Comparison of ENCODE assay signal across 15 cellular contexts in genomic region chr2:38516122-38516521, GRCh38.
A peak's percentile ranks its signal among the peaks of the same experiment; 100 is the strongest.
DNase-seq lines count a peak whose midpoint lies in the region; ATAC-seq and TF ChIP-seq lines count a peak whose summit lies in the region.
"Had no signal": no experiment of that assay in that cellular context is flagged by ENCODE, and none has a peak within 500 bp of the region (broad histone marks: within the 10 kb centered on the region; RNA-seq: fewer than 3 reads in every experiment).

No MANE protein-coding gene starts in this region.

- H3K4me3 ChIP-seq in esophagus muscularis mucosa (peak overlapping the region; percentile 40 to 56 (median 41)), skeletal muscle tissue (ENCODE audit: low read length in 3 of 3) (peak overlapping the region; percentile 1 to 64 (median 54)), foreskin fibroblast (ENCODE audit: low read depth in 1 of 2, low read length in 2 of 2) (no peak overlapping the region)

- no peaks in the 10 kb centered on the region for H3K36me3 Mint-ChIP-seq in mesothelial cell of epicardium
- H3K36me3 Mint-ChIP-seq: activated naive CD4-positive, alpha-beta T cell treated with anti-CD3 and anti-CD28 coated beads, Interleukin-2, amount 50 U/mL, for 72 hours; CD4-positive, alpha-beta memory T cell had no signal

- TF ChIP-seq POLR2A in esophagus muscularis mucosa (IDR thresholded peaks at IDR 0.05; ENCODE audit: low read depth): no peak

- H3K27ac ChIP-seq in esophagus muscularis mucosa (replicated peaks in 1 of 4): peak overlapping the region; percentile 87 to 90 (median 90)
- peak overlapping the region; percentile 95 for H3K27ac ChIP-seq in skeletal muscle tissue (ENCODE audit: low read depth, low read length)

- TF ChIP-seq EP300 in esophagus muscularis mucosa (IDR thresholded peaks at IDR 0.05): no peak

- no peak overlapping the region for H3K4me3 Mint-ChIP-seq in mesothelial cell of epicardium
- H3K4me3 Mint-ChIP-seq: activated CD4-positive, alpha-beta memory T cell treated with anti-CD3 and anti-CD28 coated beads, Interleukin-2, amount 10 ng/mL, durations not matched to agents 7 days and 5 days; CD4-positive, alpha-beta memory T cell had no signal

- H3K27me3 Mint-ChIP-seq in mesothelial cell of epicardium (ENCODE audit: low read depth): peaks cover 2% of the 10 kb centered on the region

- H3K36me3 ChIP-seq in esophagus muscularis mucosa (no peaks in the 10 kb centered on the region), skeletal muscle tissue (ENCODE audit: control insufficient read depth in 3 of 3, insufficient read depth in 3 of 3, low read length in 3 of 3) (no peaks in the 10 kb centered on the region)

- H3K27me3 ChIP-seq in esophagus muscularis mucosa (no peaks in the 10 kb centered on the region), skeletal muscle tissue (ENCODE audit: control insufficient read depth in 3 of 3, insufficient read depth in 3 of 3, low read length in 3 of 3) (no peaks in the 10 kb centered on the region)

- TF ChIP-seq CTCF in esophagus muscularis mucosa (IDR thresholded peaks at IDR 0.05) (no peak), mesothelial cell of epicardium (IDR thresholded peaks at IDR 0.05; ENCODE audit: unreplicated experiment) (no peak), foreskin fibroblast (IDR thresholded peaks at IDR 0.05; ENCODE audit: low read depth, low read length) (no peak)

- H3K9me3 Mint-ChIP-seq in mesothelial cell of epicardium: peaks cover 7% of the 10 kb centered on the region
- H3K9me3 Mint-ChIP-seq: activated CD4-positive, alpha-beta memory T cell treated with anti-CD3 and anti-CD28 coated beads, Interleukin-2, amount 10 ng/mL, durations not matched to agents 7 days and 5 days; activated naive CD4-positive, alpha-beta T cell treated with anti-CD3 and anti-CD28 coated beads, Interleukin-2, amount 50 U/mL, for 72 hours; activated T-helper 2 cell treated with anti-CD3 and anti-CD28 coated beads, Interferon-gamma antibody, Interleukin-2, Interleukin-4, amounts not matched to agents 10 μg/mL and 5 μg/mL and 100 μg/mL, durations not matched to agents 14 hours and 24 hours and 36 hours; CD4-positive, alpha-beta memory T cell had no signal

- no peak for ATAC-seq in GM18861 (IDR thresholded peaks at IDR 0.05; ENCODE audit: unreplicated experiment)
- ATAC-seq: activated naive CD4-positive, alpha-beta T cell treated with anti-CD3 and anti-CD28 coated beads, Interleukin-2, amount 50 U/mL, for 72 hours had no signal

- H3K27ac Mint-ChIP-seq in mesothelial cell of epicardium: peak overlapping the region; percentile 96
- H3K27ac Mint-ChIP-seq: activated CD4-positive, alpha-beta memory T cell treated with anti-CD3 and anti-CD28 coated beads, Interleukin-2, amount 10 ng/mL, durations not matched to agents 7 days and 5 days; activated T-helper 2 cell treated with anti-CD3 and anti-CD28 coated beads, Interferon-gamma antibody, Interleukin-2, Interleukin-4, amounts not matched to agents 10 μg/mL and 5 μg/mL and 100 μg/mL, durations not matched to agents 14 hours and 24 hours and 36 hours; CD4-positive, alpha-beta memory T cell had no signal

- H3K9me3 ChIP-seq in esophagus muscularis mucosa (no peaks in the 10 kb centered on the region), skeletal muscle tissue (ENCODE audit: control insufficient read depth in 3 of 3, low read length in 3 of 3) (no peaks in the 10 kb centered on the region)

- peaks cover 23% of the 10 kb centered on the region for H3K4me1 Mint-ChIP-seq in mesothelial cell of epicardium
- H3K4me1 Mint-ChIP-seq: activated CD4-positive, alpha-beta memory T cell treated with anti-CD3 and anti-CD28 coated beads, Interleukin-2, amount 10 ng/mL, durations not matched to agents 7 days and 5 days; CD4-positive, alpha-beta memory T cell had no signal

- H3K9ac ChIP-seq in skeletal muscle tissue (ENCODE audit: low read depth in 1 of 3, low read length in 3 of 3): peak overlapping the region; percentile 7 to 82 (median 74)

- intact Hi-C loops in esophagus muscularis mucosa (cut with DNase I): loop anchor here (5.0 kb wide), 2 partner anchors 49 to 139 kb away; partner anchors contain the start of gene ATL2

- WGBS in esophagus muscularis mucosa: 65% methylated on average over 3 of the region's 3 CpGs

- H3K4me1 ChIP-seq in esophagus muscularis mucosa (peaks cover 0 to 55% (median 44%) of the 10 kb centered on the region in 4 donors), skeletal muscle tissue (ENCODE audit: control insufficient read depth in 3 of 3, insufficient read depth in 3 of 3, low read length in 3 of 3) (peaks cover 3 to 6% (median 4%) of the 10 kb centered on the region in 3 donors)

- DNase-seq in esophagus muscularis mucosa (ENCODE audit: extremely low spot score) (no peak), mesothelial cell of epicardium (ENCODE audit: low spot score in 2 of 2, unreplicated experiment in 2 of 2) (no peak), AML-193 (lab: John Stamatoyannopoulos, UW) (no peak), foreskin fibroblast (no peak), HUDEP-2 (lab: John Stamatoyannopoulos, UW; ENCODE audit: unreplicated experiment in 76 of 76) (no peak)
- DNase-seq: activated CD4-positive, alpha-beta memory T cell treated with anti-CD3 and anti-CD28 coated beads, Interleukin-2, amount 10 ng/mL, durations not matched to agents 7 days and 5 days; CD4-positive, alpha-beta memory T cell; hippocampal formation; NCI-H1105 treated with DMSO at 0.1 percent for 48 hours; NCI-H2081; SHP77 had no signal

Comparison
In these comparisons a context has a peak if more than half of its experiments do, and no peak if none do; other contexts are left out.
1. H3K4me3 ChIP-seq: peak in esophagus muscularis mucosa (4 of 4) and skeletal muscle tissue (3 of 3); none in foreskin fibroblast (0 of 2).